In the genomic region with DNA sequence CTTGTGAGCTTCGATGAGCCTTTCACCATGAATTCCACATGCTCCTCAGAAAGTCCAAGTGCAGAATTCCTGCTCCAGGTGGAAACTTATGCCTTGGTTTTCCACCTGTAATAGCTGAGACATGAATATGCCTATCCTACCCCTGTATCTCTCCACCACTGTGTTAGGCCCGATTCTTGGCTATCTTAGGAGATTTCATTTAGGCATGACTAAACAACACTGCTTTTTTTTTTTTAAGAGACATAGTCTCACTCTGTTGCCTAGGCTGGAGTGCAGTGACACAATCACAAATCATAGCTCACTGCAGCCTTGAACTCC, we compare ENCODE assay signal across 19 cellular contexts. TPM values are rescaled to one million over a fixed set of nuclear protein-coding genes. Genes with fewer than 3 reads are reported as not detected.
"Had no signal": no experiment of that assay in that cellular context is flagged by ENCODE, and none has a peak within 500 bp of the region (broad histone marks: within the 10 kb centered on the region; RNA-seq: fewer than 3 reads in every experiment).

No MANE protein-coding gene starts in this region.

- H3K27ac Mint-ChIP-seq: activated B cell treated with CpG ODN at 0.5 μM for 24 hours; activated CD4-positive, alpha-beta T cell treated with anti-CD3 and anti-CD28 coated beads for 36 hours; activated naive CD4-positive, alpha-beta T cell treated with anti-CD3 and anti-CD28 coated beads, Interleukin-2, amount 10 ng/mL, durations not matched to agents 7 days and 5 days; activated naive CD8-positive, alpha-beta T cell treated with anti-CD3 and anti-CD28 coated beads, Interleukin-2, amount 50 U/mL, for 24 hours; memory B cell; natural killer cell treated with Interleukin-12 subunit alpha and Interleukin-12 subunit beta and Interleukin-15 and Interleukin-18, amount 100 ng/mL, for 72 hours had no signal

- H3K36me3 ChIP-seq: cardiac muscle cell, right atrium auricular region, thoracic aorta had no signal

- H3K4me3 ChIP-seq: cardiac muscle cell, heart right ventricle, psoas muscle, right atrium auricular region, thoracic aorta, upper lobe of left lung had no signal

- DNase-seq: activated B cell treated with CpG ODN at 0.5 μM for 24 hours; activated CD4-positive, alpha-beta T cell treated with anti-CD3 and anti-CD28 coated beads, Interleukin-2, amount 50 U/mL, for 4 hours; activated effector memory CD4-positive, alpha-beta T cell treated with Interleukin-2 at 50 U/mL for 16 hours; effector CD8-positive, alpha-beta T cell; foreskin fibroblast; heart right ventricle; psoas muscle; stimulated activated CD4-positive, alpha-beta T cell treated with anti-CD3 and anti-CD28 coated beads, Interleukin-4, amount 100 ng/mL, for 24 hours; stimulated activated naive CD4-positive, alpha-beta T cell treated with Interleukin-2 at 50 U/mL for 16 hours; upper lobe of left lung had no signal

- H3K9me3 Mint-ChIP-seq: activated naive CD4-positive, alpha-beta T cell treated with anti-CD3 and anti-CD28 coated beads, Interleukin-2, amount 10 ng/mL, durations not matched to agents 7 days and 5 days; activated naive CD8-positive, alpha-beta T cell treated with anti-CD3 and anti-CD28 coated beads, Interleukin-2, amount 50 U/mL, for 24 hours; memory B cell; natural killer cell treated with Interleukin-12 subunit alpha and Interleukin-12 subunit beta and Interleukin-15 and Interleukin-18, amount 100 ng/mL, for 72 hours had no signal

- H3K4me3 Mint-ChIP-seq: activated B cell treated with CpG ODN at 0.5 μM for 24 hours; activated CD4-positive, alpha-beta T cell treated with anti-CD3 and anti-CD28 coated beads for 36 hours; activated naive CD4-positive, alpha-beta T cell treated with anti-CD3 and anti-CD28 coated beads, Interleukin-2, amount 10 ng/mL, durations not matched to agents 7 days and 5 days; activated naive CD8-positive, alpha-beta T cell treated with anti-CD3 and anti-CD28 coated beads, Interleukin-2, amount 50 U/mL, for 24 hours; activated T-cell treated with anti-CD3 and anti-CD28 coated beads, Interleukin-2, amount 50 U/mL, for 72 hours; memory B cell; natural killer cell treated with Interleukin-12 subunit alpha and Interleukin-12 subunit beta and Interleukin-15 and Interleukin-18, amount 100 ng/mL, for 72 hours had no signal

- H3K9me3 ChIP-seq: heart right ventricle, psoas muscle, right atrium auricular region, thoracic aorta, upper lobe of left lung had no signal

- H3K4me1 ChIP-seq: psoas muscle, right atrium auricular region, upper lobe of left lung had no signal

- H3K27me3 Mint-ChIP-seq: activated B cell treated with CpG ODN at 0.5 μM for 24 hours; activated CD4-positive, alpha-beta T cell treated with anti-CD3 and anti-CD28 coated beads for 36 hours; activated naive CD4-positive, alpha-beta T cell treated with anti-CD3 and anti-CD28 coated beads, Interleukin-2, amount 10 ng/mL, durations not matched to agents 7 days and 5 days; activated naive CD8-positive, alpha-beta T cell treated with anti-CD3 and anti-CD28 coated beads, Interleukin-2, amount 50 U/mL, for 24 hours; memory B cell; natural killer cell treated with Interleukin-12 subunit alpha and Interleukin-12 subunit beta and Interleukin-15 and Interleukin-18, amount 100 ng/mL, for 72 hours had no signal

- ATAC-seq: activated naive CD8-positive, alpha-beta T cell treated with anti-CD3 and anti-CD28 coated beads, Interleukin-2, amount 50 U/mL, for 24 hours; activated T-cell treated with anti-CD3 and anti-CD28 coated beads, Interleukin-2, amount 50 U/mL, for 72 hours; heart right ventricle; psoas muscle had no signal

- H3K4me1 Mint-ChIP-seq: activated B cell treated with CpG ODN at 0.5 μM for 24 hours; activated naive CD4-positive, alpha-beta T cell treated with anti-CD3 and anti-CD28 coated beads, Interleukin-2, amount 10 ng/mL, durations not matched to agents 7 days and 5 days; activated naive CD8-positive, alpha-beta T cell treated with anti-CD3 and anti-CD28 coated beads, Interleukin-2, amount 50 U/mL, for 24 hours; memory B cell had no signal

- H3K27me3 ChIP-seq: cardiac muscle cell, heart right ventricle, right atrium auricular region, upper lobe of left lung had no signal

- H3K27ac ChIP-seq: cardiac muscle cell, heart right ventricle, psoas muscle, right atrium auricular region, thoracic aorta, upper lobe of left lung had no signal

RNA-seq across cellular contexts. Expression of gene PTPRN2, which starts 59.8 kb away (rescaled TPM):
- total RNA-seq: cardiac muscle cell had no signal
